Comparison of ENCODE assay signal across 1 cellular context in genomic region chr5:80246995-80247729, GRCh38.
TF ChIP-seq lines count a peak whose summit lies in the region.

No MANE protein-coding gene starts in this region.

TF ChIP-seq in K562, 482 proteins besides CTCF, POLR2A, EP300 and RAD21 (continued from another document and continues in another):
- TF ChIP-seq MGA (IDR thresholded peaks at IDR 0.05) (no peak), MTA1 (IDR thresholded peaks at IDR 0.05; ENCODE audit: borderline replicate concordance) (no peak), CEBPB (tag; IDR thresholded peaks at IDR 0.05) (no peak), ZNF445 (CRISPR knock-in tag; IDR thresholded peaks at IDR 0.05; ENCODE audit: low read depth) (no peak), HNRNPUL1 (IDR thresholded peaks at IDR 0.05; ENCODE audit: low read length) (no peak), ZNF408 (CRISPR knock-in tag; IDR thresholded peaks at IDR 0.05; ENCODE audit: low read depth) (no peak), ZNF699 (CRISPR knock-in tag; IDR thresholded peaks at IDR 0.05; ENCODE audit: insufficient replicate concordance) (no peak), WHSC1 (IDR thresholded peaks at IDR 0.05; ENCODE audit: low read length) (no peak), HDAC1 (IDR thresholded peaks at IDR 0.05) (peak in 1 of 2 experiments; percentile 32; a peak in 1 of 4 replicates), ZNF282 (CRISPR knock-in tag; IDR thresholded peaks at IDR 0.05) (no peak), JUN (IDR thresholded peaks at IDR 0.05; ENCODE audit: borderline replicate concordance, low read depth, low read length) (peak; percentile 91), JUN (CRISPR knock-in tag; IDR thresholded peaks at IDR 0.05; ENCODE audit: borderline replicate concordance) (no peak), CHAMP1 (IDR thresholded peaks at IDR 0.05) (no peak), SMAD1 (IDR thresholded peaks at IDR 0.05; ENCODE audit: low read depth, low read length, partially characterized antibody) (no peak), ZNF175 (CRISPR knock-in tag; IDR thresholded peaks at IDR 0.05; ENCODE audit: low read depth) (no peak), GABPB2 (CRISPR knock-in tag; conservative IDR thresholded peaks at IDR 0.05) (no peak), ZNF140 (CRISPR knock-in tag; IDR thresholded peaks at IDR 0.05) (no peak), GATA2 (CRISPR knock-in tag; IDR thresholded peaks at IDR 0.05) (peak; percentile 79), TEAD4 (IDR thresholded peaks at IDR 0.05; ENCODE audit: low read length) (peak; percentile 52; the same call in 1 of the 2 replicates), TEAD4 (CRISPR knock-in tag; IDR thresholded peaks at IDR 0.05; ENCODE audit: borderline replicate concordance) (no peak), NR2C1 (IDR thresholded peaks at IDR 0.05) (no peak), NR2C1 (tag; IDR thresholded peaks at IDR 0.05) (no peak), HMBOX1 (IDR thresholded peaks at IDR 0.05) (peak; percentile 54; the same call in 1 of the 2 replicates), SRSF3 (IDR thresholded peaks at IDR 0.05; ENCODE audit: insufficient read depth, low read length) (no peak), MIER1 (IDR thresholded peaks at IDR 0.05; ENCODE audit: low read depth) (no peak), MTA3 (IDR thresholded peaks at IDR 0.05; ENCODE audit: borderline replicate concordance) (no peak), GABPB1 (CRISPR knock-in tag; IDR thresholded peaks at IDR 0.05) (peak; percentile 22; the same call in 1 of the 2 replicates), TEAD2 (tag; IDR thresholded peaks at IDR 0.05) (no peak), DIDO1 (tag; IDR thresholded peaks at IDR 0.05; ENCODE audit: low read depth) (no peak), ZNF384 (IDR thresholded peaks at IDR 0.05; ENCODE audit: low read depth, low read length) (no peak), CTBP1 (IDR thresholded peaks at IDR 0.05; ENCODE audit: borderline replicate concordance) (no peak; the same call in 1 of the 2 replicates), SMAD2 (IDR thresholded peaks at IDR 0.05; ENCODE audit: low read depth, low read length) (no peak), ZNF518B (CRISPR knock-in tag; IDR thresholded peaks at IDR 0.05) (no peak), ZNF511 (CRISPR knock-in tag; IDR thresholded peaks at IDR 0.05) (no peak), BHLHE40 (IDR thresholded peaks at IDR 0.05; ENCODE audit: low read length) (peak; percentile 72), SREBF2 (CRISPR knock-in tag; IDR thresholded peaks at IDR 0.05) (no peak), MECOM (CRISPR knock-in tag; IDR thresholded peaks at IDR 0.05) (no peak), ZNF696 (CRISPR knock-in tag; conservative IDR thresholded peaks at IDR 0.05) (no peak), ARHGAP35 (IDR thresholded peaks at IDR 0.05; ENCODE audit: partially characterized antibody) (no peak), YBX1 (IDR thresholded peaks at IDR 0.05) (no peak), ZNF644 (tag; IDR thresholded peaks at IDR 0.05; ENCODE audit: low read depth) (no peak), ZNF395 (CRISPR knock-in tag; IDR thresholded peaks at IDR 0.05) (no peak), KAT7 (CRISPR knock-in tag; IDR thresholded peaks at IDR 0.05; ENCODE audit: borderline replicate concordance) (no peak), DLX4 (CRISPR knock-in tag; IDR thresholded peaks at IDR 0.05) (no peak)
